9 cellular contexts compared by ENCODE assay signal in genomic region chr1:15803380-15803779, GRCh38. TPM values are rescaled to one million over a fixed set of nuclear protein-coding genes. Genes with fewer than 3 reads are reported as not detected.
DNase-seq lines count a peak whose midpoint lies in the region; ATAC-seq and TF ChIP-seq lines count a peak whose summit lies in the region.
"Had no signal": no experiment of that assay in that cellular context is flagged by ENCODE, and none has a peak within 500 bp of the region (broad histone marks: within the 10 kb centered on the region; RNA-seq: fewer than 3 reads in every experiment).

No MANE protein-coding gene starts in this region.

- no peak overlapping the region for H3K27ac Mint-ChIP-seq in stimulated activated memory B cell treated with anti-CD40 and anti-IgM and Interleukin-4, amounts not matched to agents 10 μg/mL and 1 μg/mL and 100 μg/mL, for 72 hours
- H3K27ac Mint-ChIP-seq: activated naive CD8-positive, alpha-beta T cell treated with anti-CD3 and anti-CD28 coated beads, Interleukin-2, amount 10 ng/mL, durations not matched to agents 7 days and 5 days had no signal

- no peaks in the 10 kb centered on the region for H3K9me3 Mint-ChIP-seq in stimulated activated memory B cell treated with anti-CD40 and anti-IgM and Interleukin-4, amounts not matched to agents 10 μg/mL and 1 μg/mL and 100 μg/mL, for 72 hours
- H3K9me3 Mint-ChIP-seq: activated naive CD8-positive, alpha-beta T cell treated with anti-CD3 and anti-CD28 coated beads, Interleukin-2, amount 10 ng/mL, durations not matched to agents 7 days and 5 days had no signal

- peaks cover 32% of the 10 kb centered on the region for H3K4me1 ChIP-seq in RWPE2 (ENCODE audit: insufficient read depth, poor library complexity, severe bottlenecking)
- H3K4me1 ChIP-seq in esophagus muscularis mucosa = peaks cover 19 to 32% (median 26%) of the 10 kb centered on the region in 4 donors
- H3K4me1 ChIP-seq in uterus = peaks cover 3 to 20% of the 10 kb centered on the region in 2 donors

- H3K27me3 ChIP-seq in RWPE2 (ENCODE audit: insufficient read depth, poor library complexity, severe bottlenecking) (no peaks in the 10 kb centered on the region), esophagus muscularis mucosa (no peaks in the 10 kb centered on the region), uterus (no peaks in the 10 kb centered on the region)

- intact Hi-C loops in esophagus muscularis mucosa (cut with DNase I) = no loop called here
- intact Hi-C loops in left colon (cut with DNase I, micrococcal nuclease) = loop anchor here in 1 of 2 donors (10.0 kb wide), 1 partner anchor 251 kb away; no protein-coding TSS in a partner anchor
- intact Hi-C loops in uterus (cut with DNase I; ENCODE audit: low total_unique reads) = no loop called here

- TF ChIP-seq CTCF in AG09319 (IDR thresholded peaks at IDR 0.05; ENCODE audit: low read depth, low read length) (peak; percentile 17), GM12864 (IDR thresholded peaks at IDR 0.05; ENCODE audit: low read depth, low read length, missing control alignments) (peak; percentile 48), RWPE2 (IDR thresholded peaks at IDR 0.05; ENCODE audit: poor library complexity, severe bottlenecking) (peak; percentile 63), esophagus muscularis mucosa (IDR thresholded peaks at IDR 0.05) (peak; percentile 23 to 34 (median 32)), uterus (IDR thresholded peaks at IDR 0.05) (peak in 2 of 4 experiments; percentile 32 to 38)

- ATAC-seq in RWPE2 (ENCODE audit: low read depth) (no peak), left colon (no peak), GM18858 (IDR thresholded peaks at IDR 0.05; ENCODE audit: unreplicated experiment) (no peak)
- ATAC-seq in stimulated activated memory B cell treated with anti-CD40 and anti-IgM and Interleukin-4, amounts not matched to agents 10 μg/mL and 1 μg/mL and 100 μg/mL, for 72 hours = peak; percentile 60

- peaks cover 23% of the 10 kb centered on the region for H3K27me3 Mint-ChIP-seq in stimulated activated memory B cell treated with anti-CD40 and anti-IgM and Interleukin-4, amounts not matched to agents 10 μg/mL and 1 μg/mL and 100 μg/mL, for 72 hours

- no peak overlapping the region for H3K27ac ChIP-seq in RWPE2 (ENCODE audit: poor library complexity, severe bottlenecking)
- H3K27ac ChIP-seq in esophagus muscularis mucosa (replicated peaks in 1 of 4) = no peak overlapping the region
- H3K27ac ChIP-seq in uterus = no peak overlapping the region

- peaks cover 24% of the 10 kb centered on the region for H3K4me1 Mint-ChIP-seq in stimulated activated memory B cell treated with anti-CD40 and anti-IgM and Interleukin-4, amounts not matched to agents 10 μg/mL and 1 μg/mL and 100 μg/mL, for 72 hours

- H3K4me3 ChIP-seq in GM12864 (ENCODE audit: low read depth, low read length) (no peak overlapping the region), RWPE2 (ENCODE audit: severe bottlenecking) (no peak overlapping the region), esophagus muscularis mucosa (no peak overlapping the region), uterus (no peak overlapping the region)

- H3K36me3 ChIP-seq in RWPE2 (ENCODE audit: low read depth) (no peaks in the 10 kb centered on the region), esophagus muscularis mucosa (no peaks in the 10 kb centered on the region), uterus (no peaks in the 10 kb centered on the region)

- no peaks in the 10 kb centered on the region for H3K9me3 ChIP-seq in RWPE2 (ENCODE audit: severe bottlenecking)
- H3K9me3 ChIP-seq in esophagus muscularis mucosa = no peaks in the 10 kb centered on the region
- no peaks in the 10 kb centered on the region for H3K9me3 ChIP-seq in uterus

- WGBS in esophagus muscularis mucosa = 46% methylated on average over 4 of the region's 4 CpGs

- no peaks in the 10 kb centered on the region for H3K36me3 Mint-ChIP-seq in stimulated activated memory B cell treated with anti-CD40 and anti-IgM and Interleukin-4, amounts not matched to agents 10 μg/mL and 1 μg/mL and 100 μg/mL, for 72 hours
- H3K36me3 Mint-ChIP-seq: activated naive CD8-positive, alpha-beta T cell treated with anti-CD3 and anti-CD28 coated beads, Interleukin-2, amount 10 ng/mL, durations not matched to agents 7 days and 5 days had no signal

- DNase-seq in AG09319 (ENCODE audit: extremely low read depth, low read depth) = no peak
- DNase-seq in GM12864 (ENCODE audit: low read depth) = no peak
- DNase-seq in RWPE2 (ENCODE audit: low spot score) = no peak
- DNase-seq in esophagus muscularis mucosa (ENCODE audit: extremely low spot score) = no peak
- no peak for DNase-seq in left colon
- DNase-seq in uterus = no peak
- DNase-seq: activated naive CD8-positive, alpha-beta T cell treated with anti-CD3 and anti-CD28 coated beads, Interleukin-2, amount 10 ng/mL, durations not matched to agents 7 days and 5 days had no signal

- H3K4me3 Mint-ChIP-seq in stimulated activated memory B cell treated with anti-CD40 and anti-IgM and Interleukin-4, amounts not matched to agents 10 μg/mL and 1 μg/mL and 100 μg/mL, for 72 hours = no peak overlapping the region
- H3K4me3 Mint-ChIP-seq: activated naive CD8-positive, alpha-beta T cell treated with anti-CD3 and anti-CD28 coated beads, Interleukin-2, amount 10 ng/mL, durations not matched to agents 7 days and 5 days had no signal

- TF ChIP-seq EP300 in esophagus muscularis mucosa (IDR thresholded peaks at IDR 0.05) = no peak

- TF ChIP-seq POLR2A in esophagus muscularis mucosa (IDR thresholded peaks at IDR 0.05; ENCODE audit: low read depth) = no peak
- TF ChIP-seq POLR2A in uterus (IDR thresholded peaks at IDR 0.05) = no peak

RNA-seq across cellular contexts. Expression of gene UQCRHL, which starts 4.1 kb away (rescaled TPM):
- total RNA-seq in esophagus muscularis mucosa (1 to 10 TPM in 2 of 4 donors, under 1 TPM in 2; 0.52 to 1.3 (median 0.95) TPM), left colon (1 to 10 TPM; 2.2 to 2.6 TPM), uterus (1 to 10 TPM in 2 of 4 donors, under 1 TPM in 1, not detected in 1; 0.59 to 1.9 (median 1.0) TPM)

RNA-seq across cellular contexts. Expression of gene SPEN, which starts 44.1 kb away (rescaled TPM):
- total RNA-seq in esophagus muscularis mucosa (10 to 100 TPM; 34.6 to 49.9 (median 44.7) TPM), left colon (10 to 100 TPM; 46.7 to 47.6 TPM), uterus (100 to 1,000 TPM in 1 of 4 donors, 10 to 100 TPM in 3; 18.8 to 104 (median 73.8) TPM)

RNA-seq across cellular contexts. Expression of gene FBLIM1, which starts 44.8 kb away (rescaled TPM):
- 100 to 1,000 TPM in 1 of 4 donors, 10 to 100 TPM in 3; 44.9 to 115 (median 71.8) TPM for total RNA-seq in esophagus muscularis mucosa
- 100 to 1,000 TPM; 275 to 294 TPM for total RNA-seq in left colon
- total RNA-seq in uterus = 10 to 100 TPM; 12.9 to 96.9 (median 74.3) TPM
